ENCODE assay signal across 1 cellular context in the genomic region with DNA sequence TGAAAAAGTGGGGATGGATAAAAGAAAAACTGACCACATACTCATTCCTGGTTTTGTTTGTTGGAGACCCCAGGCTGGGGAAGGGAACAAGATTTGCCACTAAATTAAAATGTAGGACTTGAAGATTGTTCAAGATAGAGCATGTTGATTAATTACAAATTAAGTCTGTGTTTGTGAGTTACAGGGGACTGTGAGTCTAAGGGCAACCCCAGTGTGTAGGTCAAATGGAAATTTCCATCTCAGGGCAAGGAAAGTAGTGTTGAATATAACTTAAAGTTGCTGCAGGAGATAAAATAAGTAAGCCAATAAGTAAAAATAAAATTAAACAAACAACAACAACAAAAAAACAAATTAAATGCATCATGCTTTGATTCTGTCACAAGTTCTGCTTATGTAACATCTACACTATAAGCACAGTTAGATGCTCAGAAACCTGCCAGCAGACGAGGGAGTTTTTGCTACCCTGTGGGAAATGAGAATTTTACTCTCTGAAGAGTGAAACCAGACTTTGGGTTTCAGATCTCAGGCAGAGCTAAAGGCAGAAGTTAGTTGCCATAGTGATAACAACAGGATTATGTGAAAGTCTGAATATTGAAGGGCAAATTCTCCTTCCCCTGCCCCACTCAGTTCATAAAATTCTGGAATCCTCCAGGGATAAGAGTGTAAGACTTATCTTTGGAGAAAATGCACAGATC.
TF ChIP-seq lines count a peak whose summit lies in the region.

No MANE protein-coding gene starts in this region.

TF ChIP-seq in H1, 55 proteins besides CTCF, POLR2A, EP300 and RAD21 (continued from another document):
- no peak for TF ChIP-seq USF2 (IDR thresholded peaks at IDR 0.05; ENCODE audit: low read length)
- no peak for TF ChIP-seq CHD1 (IDR thresholded peaks at IDR 0.05; ENCODE audit: low read depth, low read length)
